In the genomic region with DNA sequence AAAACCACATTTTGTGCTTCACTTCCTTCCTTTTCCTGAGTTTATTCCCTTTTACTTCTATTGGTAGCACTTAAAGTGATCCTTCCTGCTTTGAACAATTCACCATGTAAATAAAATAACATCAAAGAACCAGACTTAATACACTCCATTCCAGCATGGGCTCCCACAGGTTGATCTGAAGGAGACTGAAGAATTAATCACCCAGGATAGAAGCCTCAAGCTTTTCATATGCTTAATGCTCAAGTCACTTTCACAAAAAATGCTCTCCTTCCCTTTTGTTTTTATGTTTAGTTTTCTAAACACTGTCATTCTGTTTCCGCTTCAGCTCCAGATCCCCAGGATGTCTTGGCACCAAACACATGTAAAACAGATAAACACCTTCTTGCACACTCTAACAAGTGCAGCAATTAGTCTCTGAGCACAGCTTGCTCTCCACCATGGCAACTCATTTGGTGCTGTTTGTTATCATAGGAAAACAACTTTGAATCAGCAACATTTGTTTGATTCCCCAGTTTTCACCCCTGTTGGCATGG, we compare ENCODE assay signal across 23 cellular contexts. TPM values are rescaled to one million over a fixed set of nuclear protein-coding genes. Genes with fewer than 3 reads are reported as not detected.
"Had no signal": no experiment of that assay in that cellular context is flagged by ENCODE, and none has a peak within 500 bp of the region (broad histone marks: within the 10 kb centered on the region; RNA-seq: fewer than 3 reads in every experiment).

No MANE protein-coding gene starts in this region.

- H3K27ac ChIP-seq: dorsolateral prefrontal cortex, psoas muscle, suprapubic skin, transverse colon, uterus had no signal

- H3K36me3 Mint-ChIP-seq: activated CD8-positive, alpha-beta memory T cell treated with anti-CD3 and anti-CD28 coated beads, Interleukin-2, amount 10 ng/mL, durations not matched to agents 7 days and 5 days; brain had no signal

- H3K27me3 Mint-ChIP-seq: activated CD4-positive, alpha-beta memory T cell treated with anti-CD3 and anti-CD28 coated beads, Interleukin-2, amount 10 ng/mL, durations not matched to agents 7 days and 5 days; activated CD8-positive, alpha-beta memory T cell treated with anti-CD3 and anti-CD28 coated beads, Interleukin-2, amount 10 ng/mL, durations not matched to agents 7 days and 5 days; brain had no signal

- DNase-seq: activated CD4-positive, alpha-beta memory T cell treated with anti-CD3 and anti-CD28 coated beads, Interleukin-2, amount 10 ng/mL, durations not matched to agents 7 days and 5 days; activated CD4-positive, alpha-beta T cell treated with anti-CD3 and anti-CD28 coated beads for 48 hours; activated CD4-positive, CD25-positive, alpha-beta regulatory T cell; activated CD8-positive, alpha-beta memory T cell treated with anti-CD3 and anti-CD28 coated beads, Interleukin-2, amount 10 ng/mL, durations not matched to agents 7 days and 5 days; activated naive CD4-positive, alpha-beta T cell treated with anti-CD3 and anti-CD28 coated beads for 36 hours; caudate nucleus; dorsolateral prefrontal cortex; foreskin melanocyte; glutamatergic neuron; left cardiac atrium; mesenchymal stem cell; mucosa of descending colon; naive B cell; psoas muscle; right cardiac atrium; stimulated activated naive CD8-positive, alpha-beta T cell treated with anti-CD3 and anti-CD28 coated beads, Interleukin-15, Interleukin-2, amounts not matched to agents 100 U/mL and 50 U/mL, for 24 hours; T-helper 9 cell; transverse colon; uterus had no signal

- H3K4me1 ChIP-seq: psoas muscle, suprapubic skin, transverse colon, uterus had no signal

- H3K27ac Mint-ChIP-seq: activated CD4-positive, alpha-beta memory T cell treated with anti-CD3 and anti-CD28 coated beads, Interleukin-2, amount 10 ng/mL, durations not matched to agents 7 days and 5 days; activated CD8-positive, alpha-beta memory T cell treated with anti-CD3 and anti-CD28 coated beads, Interleukin-2, amount 10 ng/mL, durations not matched to agents 7 days and 5 days; activated naive CD4-positive, alpha-beta T cell treated with anti-CD3 and anti-CD28 coated beads for 36 hours; brain; naive B cell had no signal

- ATAC-seq: activated CD8-positive, alpha-beta memory T cell treated with anti-CD3 and anti-CD28 coated beads, Interleukin-2, amount 10 ng/mL, durations not matched to agents 7 days and 5 days; left cardiac atrium; mucosa of descending colon; psoas muscle; right cardiac atrium; stimulated activated naive CD8-positive, alpha-beta T cell treated with anti-CD3 and anti-CD28 coated beads, Interleukin-15, Interleukin-2, amounts not matched to agents 100 U/mL and 50 U/mL, for 24 hours had no signal

- H3K36me3 ChIP-seq: suprapubic skin, transverse colon, uterus had no signal

- FAIRE-seq: islet of Langerhans had no signal

- H3K4me3 ChIP-seq: dorsolateral prefrontal cortex, mucosa of descending colon, psoas muscle, suprapubic skin, transverse colon, uterus had no signal

- H3K4me3 Mint-ChIP-seq: activated CD4-positive, alpha-beta memory T cell treated with anti-CD3 and anti-CD28 coated beads, Interleukin-2, amount 10 ng/mL, durations not matched to agents 7 days and 5 days; activated CD8-positive, alpha-beta memory T cell treated with anti-CD3 and anti-CD28 coated beads, Interleukin-2, amount 10 ng/mL, durations not matched to agents 7 days and 5 days; activated naive CD4-positive, alpha-beta T cell treated with anti-CD3 and anti-CD28 coated beads for 36 hours; brain; naive B cell; neural crest cell had no signal

- H3K4me1 Mint-ChIP-seq: activated CD4-positive, alpha-beta memory T cell treated with anti-CD3 and anti-CD28 coated beads, Interleukin-2, amount 10 ng/mL, durations not matched to agents 7 days and 5 days; activated CD8-positive, alpha-beta memory T cell treated with anti-CD3 and anti-CD28 coated beads, Interleukin-2, amount 10 ng/mL, durations not matched to agents 7 days and 5 days; naive B cell had no signal

- H3K9me3 ChIP-seq: psoas muscle, uterus had no signal

- H3K27me3 ChIP-seq: dorsolateral prefrontal cortex, suprapubic skin, transverse colon, uterus had no signal

RNA-seq across cellular contexts. Expression of a gene that starts 37.0 kb away (rescaled TPM):
- total RNA-seq: activated CD4-positive, alpha-beta memory T cell treated with anti-CD3 and anti-CD28 coated beads, Interleukin-2, amount 10 ng/mL, durations not matched to agents 7 days and 5 days; activated CD8-positive, alpha-beta memory T cell treated with anti-CD3 and anti-CD28 coated beads, Interleukin-2, amount 10 ng/mL, durations not matched to agents 7 days and 5 days; activated naive CD4-positive, alpha-beta T cell treated with anti-CD3 and anti-CD28 coated beads for 36 hours had no signal
